ENCODE assay signal across 8 cellular contexts in the genomic region with DNA sequence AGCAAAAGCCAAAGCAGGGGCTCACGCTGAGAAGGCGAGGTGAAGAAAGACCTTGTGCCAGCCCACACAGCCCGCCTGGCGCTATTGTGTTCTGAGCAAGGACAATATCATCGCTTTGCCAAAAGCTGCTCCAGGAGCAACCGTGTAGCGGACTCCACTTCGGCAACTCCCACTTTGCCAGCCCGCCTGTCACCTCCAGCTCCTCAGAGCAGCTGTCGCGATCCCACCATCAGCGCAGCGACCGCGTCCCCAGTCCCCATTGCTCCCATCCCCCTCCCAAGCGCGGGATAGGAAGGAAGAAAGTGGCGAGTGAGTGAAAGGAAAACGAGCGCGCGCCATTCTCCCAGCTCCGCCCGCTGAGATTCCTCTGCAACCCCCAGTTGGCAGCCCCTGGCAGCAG. TPM values are rescaled to one million over a fixed set of nuclear protein-coding genes. Genes with fewer than 3 reads are reported as not detected.
DNase-seq lines count a peak whose midpoint lies in the region; ATAC-seq and TF ChIP-seq lines count a peak whose summit lies in the region.

No MANE protein-coding gene starts in this region.

- no TSS peak for BruUV-seq in OCI-LY7 (replicated peaks; lab: Mats Ljungman, UMichigan)

- H2AFZ ChIP-seq in OCI-LY7 (ENCODE audit: low read length) = peak overlapping the region; percentile 77; the same call in 1 of the 2 replicates
- peak overlapping the region; percentile 69 for H2AFZ ChIP-seq in hepatocyte

- H3K27ac ChIP-seq in AG04450 (ENCODE audit: low read depth, low read length) = no peak overlapping the region
- H3K27ac ChIP-seq in OCI-LY7 (ENCODE audit: low read depth, low read length, poor library complexity, severe bottlenecking) = peak overlapping the region; percentile 43
- peak overlapping the region; percentile 2 for H3K27ac ChIP-seq in hepatocyte
- H3K27ac ChIP-seq in psoas muscle = no peak overlapping the region

- H3K27me3 ChIP-seq in AG04450 (ENCODE audit: control insufficient read depth, insufficient read depth, low read length) = no peaks in the 10 kb centered on the region
- no peaks in the 10 kb centered on the region for H3K27me3 ChIP-seq in hepatocyte
- H3K27me3 ChIP-seq in psoas muscle (ENCODE audit: insufficient read depth in 3 of 3, low read length in 2 of 3) = peaks cover 0 to 3% (median 0%) of the 10 kb centered on the region in 3 donors

- DNase-seq in AG04450 (ENCODE audit: low read depth, low spot score) (no peak), OCI-LY7 (ENCODE audit: low spot score) (peak; percentile 49), amygdala (lab: John Stamatoyannopoulos, UW) (peak in 37 of 56 donors; percentile 0 to 43 (median 2)), hepatocyte (ENCODE audit: low spot score) (peak; percentile 27), psoas muscle (peak; percentile 16 to 53), NOMO-1 (lab: John Stamatoyannopoulos, UW; ENCODE audit: unreplicated experiment in 2 of 2) (no peak), SIG-M5 (lab: John Stamatoyannopoulos, UW) (no peak)

- H3K4me3 ChIP-seq in AG04450 (ENCODE audit: low read depth, low read length) (peak overlapping the region; percentile 79), OCI-LY7 (ENCODE audit: low read depth, low read length, poor library complexity, severe bottlenecking) (peak overlapping the region; percentile 91), hepatocyte (peak overlapping the region; percentile 31), psoas muscle (peak overlapping the region; percentile 74)

- H3K4me1 ChIP-seq in OCI-LY7 (ENCODE audit: insufficient read depth, low read length, poor library complexity, severe bottlenecking) (peaks cover 15% of the 10 kb centered on the region), hepatocyte (ENCODE audit: insufficient read depth) (no peaks in the 10 kb centered on the region), psoas muscle (no peaks in the 10 kb centered on the region)

- CTCF ChIA-PET in AG04450 (lab: Charles Lee) (interaction anchor here (1.4 kb wide), 1 partner anchor 553 kb away, joined by 4 read pairs; no protein-coding TSS in a partner anchor), OCI-LY7 (lab: Charles Lee; ENCODE audit: unreplicated experiment) (no interaction called here)

- peaks cover 31% of the 10 kb centered on the region for H3K79me2 ChIP-seq in OCI-LY7 (ENCODE audit: insufficient read depth, low read depth, low read length)
- H3K79me2 ChIP-seq in hepatocyte = peaks cover 21% of the 10 kb centered on the region

- H3K36me3 ChIP-seq in OCI-LY7 (ENCODE audit: insufficient read depth, low read length) (no peaks in the 10 kb centered on the region; the same call in 1 of the 2 replicates), hepatocyte (replicated peaks; ENCODE audit: insufficient read depth, low read depth) (peaks cover 3% of the 10 kb centered on the region), psoas muscle (ENCODE audit: insufficient read depth in 1 of 2, low read depth in 1 of 2) (no peaks in the 10 kb centered on the region)

- ATAC-seq in GM21529 (IDR thresholded peaks at IDR 0.05; ENCODE audit: unreplicated experiment) (peak; percentile 35), psoas muscle (peak in 2 of 4 donors; percentile 54 to 69)

- H3K9me3 ChIP-seq in AG04450 (ENCODE audit: control insufficient read depth, insufficient read depth, low read length) (no peaks in the 10 kb centered on the region), OCI-LY7 (ENCODE audit: low read length) (no peaks in the 10 kb centered on the region), hepatocyte (ENCODE audit: low read depth) (no peaks in the 10 kb centered on the region), psoas muscle (no peaks in the 10 kb centered on the region)

- WGBS in hepatocyte (ENCODE audit: low lambda C conversion rate, missing lambda C conversion rate) = 43% methylated on average over 23 of the region's 24 CpGs
- WGBS in psoas muscle, 3 donors = 0 to 21% (median 0%) methylated on average over 18 to 24 of the region's 24 CpGs

- H3K9me2 ChIP-seq in OCI-LY7 (ENCODE audit: insufficient read depth, low read length) (no peaks in the 10 kb centered on the region), hepatocyte (replicated peaks; ENCODE audit: insufficient read depth) (no peaks in the 10 kb centered on the region)

- H4K20me1 ChIP-seq in OCI-LY7 (ENCODE audit: insufficient read depth, low read length) (no peaks in the 10 kb centered on the region), hepatocyte (ENCODE audit: insufficient read depth, poor library complexity, severe bottlenecking) (no peaks in the 10 kb centered on the region)

- peak overlapping the region; percentile 85 for H3K4me2 ChIP-seq in OCI-LY7 (ENCODE audit: low read length)
- H3K4me2 ChIP-seq in hepatocyte = peak overlapping the region; percentile 76

- POLR2A ChIA-PET in AG04450 (lab: Yijun Ruan, JAX) (no interaction called here), OCI-LY7 (lab: Charles Lee) (interaction anchor here (0.7 to 1.9 kb wide), 7 partner anchors 9 to 334 kb away, joined by 3 to 7 read pairs (median 4); no protein-coding TSS in a partner anchor)

- intact Hi-C loops in OCI-LY7 (cut with micrococcal nuclease; ENCODE audit: unreplicated experiment) = loop anchor here (2.0 to 10.0 kb wide), 3 partner anchors 59 to 559 kb away; a partner anchor contains a TSS
- intact Hi-C loops in psoas muscle (cut with DNase I) = no loop called here

- TF ChIP-seq CTCF in AG04450 (IDR thresholded peaks at IDR 0.05; ENCODE audit: low read depth, low read length) (no peak), OCI-LY7 (conservative IDR thresholded peaks at IDR 0.05; ENCODE audit: low read length) (no peak), hepatocyte (IDR thresholded peaks at IDR 0.05; ENCODE audit: poor library complexity) (no peak), psoas muscle (IDR thresholded peaks at IDR 0.05) (no peak)

RNA-seq across cellular contexts. Expression of a gene that starts 0.8 kb away (rescaled TPM):
- polyA plus RNA-seq in AG04450 (2011; rRNA removed) (25.0 and 27.5 TPM in 2 replicates), hepatocyte (10.0 and 10.4 TPM in 2 replicates), psoas muscle (1 to 10 TPM; 1.5 to 4.3 (median 1.7) TPM)
- polyA minus RNA-seq in AG04450 (2011; rRNA and poly(A)+ RNA removed) = 8.6 and 11.3 TPM in 2 replicates
- total RNA-seq in OCI-LY7 (2014; rRNA removed; shearing (Covaris generic)) = 20.1 and 21.0 TPM in 2 replicates
- total RNA-seq in OCI-LY7 (2022) (23.4 and 24.9 TPM in 2 replicates), hepatocyte (10.4 and 16.6 TPM in 2 replicates), psoas muscle (1 to 10 TPM; 1.3 to 3.6 (median 1.7) TPM)

RNA-seq across cellular contexts. Expression of a gene that starts 59.1 kb away (rescaled TPM):
- 0.65 and 0.79 TPM in 2 replicates for polyA plus RNA-seq in AG04450 (2011; rRNA removed)
- 0.60 and 1.2 TPM in 2 replicates for polyA minus RNA-seq in AG04450 (2011; rRNA and poly(A)+ RNA removed)
- total RNA-seq in OCI-LY7 (2014; rRNA removed; shearing (Covaris generic)) = 3.6 and 4.0 TPM in 2 replicates
- total RNA-seq in OCI-LY7 (2022) = 1.8 and 2.7 TPM in 2 replicates
- 2.2 TPM in 2 replicates for total RNA-seq in hepatocyte
- polyA plus RNA-seq in hepatocyte = 1.1 and 2.5 TPM in 2 replicates
- under 1 TPM; 0.04 to 0.60 (median 0.08) TPM for total RNA-seq in psoas muscle
- polyA plus RNA-seq in psoas muscle = under 1 TPM; under 0.01 to 0.05 (median 0.01) TPM

Comparison
In these comparisons a context has a peak if more than half of its experiments do, and no peak if none do; other contexts are left out.
1. DNase-seq: peak in OCI-LY7 (single experiment), amygdala (37 of 56), hepatocyte (single experiment) and psoas muscle (2 of 2); none in AG04450 (single experiment), NOMO-1 (0 of 2) and SIG-M5 (single experiment).
2. H3K27ac ChIP-seq: peak in OCI-LY7 (single experiment) and hepatocyte (single experiment); none in AG04450 (single experiment) and psoas muscle (single experiment).
3. H3K4me3 ChIP-seq: peak in every context shown above with its lines; median percentile 91 in OCI-LY7; 79 in AG04450; 74 in psoas muscle; 31 in hepatocyte.